8 cellular contexts compared by ENCODE assay signal in genomic region chr17:57875109-57876022, GRCh38.
DNase-seq lines count a peak whose midpoint lies in the region; ATAC-seq and TF ChIP-seq lines count a peak whose summit lies in the region.

No MANE protein-coding gene starts in this region.

- peak overlapping the region; percentile 47; the same call in 1 of the 2 replicates for H3K4me2 ChIP-seq in DND-41 (ENCODE audit: insufficient read depth, low read length)

- H3K4me3 ChIP-seq in DND-41 (ENCODE audit: low read depth in 1 of 2, low read length in 2 of 2): 0 out of 4 replicates have a peak overlapping the region, but pooled peaks of 1 of the 2 experiments have one; percentile 23
- H3K4me3 ChIP-seq in brain microvascular endothelial cell (ENCODE audit: low read depth, low read length): peak overlapping the region; percentile 35
- no peak overlapping the region for H3K4me3 ChIP-seq in skin epidermis

- TF ChIP-seq CTCF in DND-41 (IDR thresholded peaks at IDR 0.05; ENCODE audit: borderline replicate concordance, extremely low read depth, low read length, poor library complexity, severe bottlenecking): peak; percentile 12
- peak; percentile 71 for TF ChIP-seq CTCF in brain microvascular endothelial cell (IDR thresholded peaks at IDR 0.05; ENCODE audit: low read depth, low read length, missing control alignments)

- in situ Hi-C loops in brain microvascular endothelial cell (cut with HindIII; ENCODE audit: low pct_ligation_motif_present, low sequenced_read_pairs): no loop called here

- H4K20me1 ChIP-seq in DND-41 (ENCODE audit: insufficient read depth, low read length): no peaks in the 10 kb centered on the region

- H3K27ac ChIP-seq in DND-41 (ENCODE audit: low read length) (no peak overlapping the region), brain microvascular endothelial cell (peak overlapping the region; percentile 87), skin epidermis (peak overlapping the region in 19 of 21 experiments; percentile 7 to 77 (median 67))

- H3K27me3 ChIP-seq in DND-41 (ENCODE audit: insufficient read depth, low read length, poor library complexity): peaks cover 9% of the 10 kb centered on the region
- no peaks in the 10 kb centered on the region for H3K27me3 ChIP-seq in brain microvascular endothelial cell (replicated peaks)

- no peaks in the 10 kb centered on the region for H3K36me3 ChIP-seq in DND-41 (ENCODE audit: insufficient read depth, low read length)
- peaks cover 7% of the 10 kb centered on the region for H3K36me3 ChIP-seq in brain microvascular endothelial cell (replicated peaks)

- no peak overlapping the region for H2AFZ ChIP-seq in DND-41 (ENCODE audit: low read depth, low read length)

- H3K9me3 ChIP-seq in DND-41 (ENCODE audit: insufficient read depth, low read length, severe bottlenecking): no peaks in the 10 kb centered on the region

- DNase-seq in DND-41 (peak; percentile 40), NCI-H1105 treated with DMSO at 0.1 percent for 48 hours (lab: John Stamatoyannopoulos, UW) (peak; percentile 40), brain microvascular endothelial cell (peak; percentile 95), iPS-NIHi11 (ENCODE audit: low spot score) (peak; percentile 79), NCI-H187 treated with DMSO at 0.1 percent for 48 hours (lab: John Stamatoyannopoulos, UW) (no peak)
- DNase-seq in activated CD8-positive, alpha-beta memory T cell treated with anti-CD3 and anti-CD28 coated beads, Interleukin-2, amount 50 U/mL, for 48 hours: no peak

- H3K79me2 ChIP-seq in DND-41 (ENCODE audit: insufficient read depth, low read length): no peaks in the 10 kb centered on the region

- peaks cover 28% of the 10 kb centered on the region for H3K4me1 ChIP-seq in DND-41 (ENCODE audit: insufficient read depth, low read length)

- ATAC-seq in DND-41 (ENCODE audit: insufficient read depth, low read depth): peak; percentile 29
- ATAC-seq in HG02678 (IDR thresholded peaks at IDR 0.05; ENCODE audit: unreplicated experiment): no peak

- H3K9ac ChIP-seq in DND-41 (ENCODE audit: low read depth, low read length): no peak overlapping the region

Comparison
In these comparisons a context has a peak if more than half of its experiments do, and no peak if none do; other contexts are left out.
1. DNase-seq: peak in DND-41 (single experiment), NCI-H1105 treated with DMSO at 0.1 percent for 48 hours (single experiment), brain microvascular endothelial cell (single experiment) and iPS-NIHi11 (single experiment); none in NCI-H187 treated with DMSO at 0.1 percent for 48 hours (single experiment) and activated CD8-positive, alpha-beta memory T cell treated with anti-CD3 and anti-CD28 coated beads, Interleukin-2, amount 50 U/mL, for 48 hours (single experiment).